26 cellular contexts compared by ENCODE assay signal in the genomic region with DNA sequence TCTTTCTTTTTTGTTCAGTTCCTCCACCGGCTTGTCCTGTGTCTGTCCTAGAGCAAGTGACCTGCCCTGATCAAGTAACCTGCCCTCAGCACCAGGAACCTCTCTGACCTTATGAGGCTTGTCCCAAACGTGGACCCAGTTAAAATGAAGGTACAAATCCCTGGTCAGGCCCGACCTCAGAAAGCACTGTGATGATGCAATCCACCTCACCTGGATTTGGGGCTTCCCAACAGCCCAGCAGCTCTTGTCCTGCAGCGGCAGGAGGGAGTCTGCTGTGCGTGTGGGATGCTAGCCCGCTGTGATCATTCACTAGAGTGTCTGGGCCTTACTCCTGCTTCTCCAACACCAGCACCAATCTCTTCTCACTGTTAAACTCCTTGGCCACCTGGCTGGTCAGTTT. TPM values are rescaled to one million over a fixed set of nuclear protein-coding genes. Genes with fewer than 3 reads are reported as not detected.
DNase-seq lines count a peak whose midpoint lies in the region; ATAC-seq, FAIRE-seq and TF ChIP-seq lines count a peak whose summit lies in the region.
"Had no signal": no experiment of that assay in that cellular context is flagged by ENCODE, and none has a peak within 500 bp of the region (broad histone marks: within the 10 kb centered on the region; RNA-seq: fewer than 3 reads in every experiment).

No MANE protein-coding gene starts in this region.

- intact Hi-C loops in IMR-90 (cut with micrococcal nuclease), result no loop called here
- intact Hi-C loops in K562 (cut with micrococcal nuclease), result no loop called here

- H3K36me3 ChIP-seq in GM23338 (ENCODE audit: insufficient read depth), result no peaks in the 10 kb centered on the region; the same call in 1 of the 2 replicates
- H3K36me3 ChIP-seq in IMR-90 (ENCODE audit: control insufficient read depth, insufficient read depth, low read length), result no peaks in the 10 kb centered on the region
- H3K36me3 ChIP-seq in K562 (ENCODE audit: control insufficient read depth, insufficient read depth, low read length), result no peaks in the 10 kb centered on the region
- no peaks in the 10 kb centered on the region for H3K36me3 ChIP-seq in neural progenitor cell
- H3K36me3 ChIP-seq in suprapubic skin, result peaks cover 6% of the 10 kb centered on the region
- H3K36me3 ChIP-seq: BE2C; BLaER1 treated with 17β-estradiol and CSF1 and Interleukin-3, amounts not matched to agents 10 nM and 100 nM had no signal

- dilution Hi-C loops in IMR-90 (cut with HindIII; ENCODE audit: low sequenced_read_pairs, unreplicated experiment), result no loop called here

- H3K9me1 ChIP-seq in IMR-90 (ENCODE audit: insufficient read depth, low read length), result no peaks in the 10 kb centered on the region
- H3K9me1 ChIP-seq in K562 (ENCODE audit: control insufficient read depth, insufficient read depth, low read length), result no peaks in the 10 kb centered on the region

- H3K4me1 Mint-ChIP-seq in GM23338 (no peaks in the 10 kb centered on the region), neural progenitor cell (no peaks in the 10 kb centered on the region)
- H3K4me1 Mint-ChIP-seq: CD14-positive monocyte had no signal

- no peaks in the 10 kb centered on the region; the same call in 1 of the 2 replicates for H3K9me3 ChIP-seq in IMR-90 (ENCODE audit: control insufficient read depth, insufficient read depth, low read length)
- H3K9me3 ChIP-seq in K562 (replicated peaks; ENCODE audit: control insufficient read depth, insufficient read depth, low read depth, low read length), result no peaks in the 10 kb centered on the region
- no peaks in the 10 kb centered on the region for H3K9me3 ChIP-seq in neural progenitor cell (ENCODE audit: low read depth)
- H3K9me3 ChIP-seq in suprapubic skin, result no peaks in the 10 kb centered on the region
- H3K9me3 ChIP-seq: A549; BE2C; BLaER1 treated with 17β-estradiol and CSF1 and Interleukin-3, amounts not matched to agents 10 nM and 100 nM had no signal

- WGBS in IMR-90 (ENCODE audit: extremely low coverage in 2 of 2, insufficient read length in 1 of 2), 2 experiments, result 100% methylated on average over 2 of the region's 6 CpGs; no CpG with 5 or more reads in 1 of the 2 experiments
- 0% methylated on average over 6 of the region's 6 CpGs for WGBS in K562 (ENCODE audit: insufficient coverage, low coverage, missing lambda C conversion rate)
- 66% methylated on average over 6 of the region's 6 CpGs for WGBS in suprapubic skin

- no peak for TF ChIP-seq POLR2A in IMR-90 (IDR thresholded peaks at IDR 0.05; ENCODE audit: low read depth, low read length)
- no peak for TF ChIP-seq POLR2A in K562 (conservative IDR thresholded peaks at IDR 0.05)
- TF ChIP-seq POLR2A in suprapubic skin (IDR thresholded peaks at IDR 0.05), result no peak

- H3K27ac ChIP-seq in GM23338 (ENCODE audit: low read depth) (no peak overlapping the region), IMR-90 (ENCODE audit: insufficient read depth, low read length) (no peak overlapping the region), K562 (ENCODE audit: extremely low read depth, low read depth, low read length) (no peak overlapping the region), neural progenitor cell (no peak overlapping the region), suprapubic skin (no peak overlapping the region)
- H3K27ac ChIP-seq: A549; BLaER1 treated with 17β-estradiol and CSF1 and Interleukin-3, amounts not matched to agents 10 nM and 100 nM had no signal

- H3K4ac ChIP-seq in IMR-90 (ENCODE audit: low read depth, low read length), result no peak overlapping the region

- H3K27me3 ChIP-seq in GM23338 (ENCODE audit: insufficient read depth) (no peaks in the 10 kb centered on the region), IMR-90 (ENCODE audit: control insufficient read depth, insufficient read depth, low read length) (peaks cover 81% of the 10 kb centered on the region), K562 (ENCODE audit: control insufficient read depth in 2 of 2, insufficient read depth in 2 of 2, low read length in 2 of 2) (peaks cover 17 to 40% of the 10 kb centered on the region in 2 experiments), neural progenitor cell (no peaks in the 10 kb centered on the region), suprapubic skin (no peaks in the 10 kb centered on the region)
- H3K27me3 ChIP-seq: BE2C; BLaER1 treated with 17β-estradiol and CSF1 and Interleukin-3, amounts not matched to agents 10 nM and 100 nM had no signal

- no peak overlapping the region for H2BK120ac ChIP-seq in IMR-90 (ENCODE audit: low read depth, low read length)

- H3K9ac ChIP-seq in IMR-90 (ENCODE audit: low read depth, low read length) (no peak overlapping the region), K562 (ENCODE audit: insufficient read depth in 1 of 2, low read depth in 2 of 2, low read length in 2 of 2) (no peak overlapping the region), neural progenitor cell (no peak overlapping the region)
- H3K9ac ChIP-seq: BLaER1 treated with 17β-estradiol and CSF1 and Interleukin-3, amounts not matched to agents 10 nM and 100 nM had no signal

- H2AK9ac ChIP-seq in IMR-90 (replicated peaks; ENCODE audit: low read depth, low read length, poor library complexity), result no peak overlapping the region

- H3K4me1 ChIP-seq in GM23338 (ENCODE audit: insufficient read depth) (peaks cover 11% of the 10 kb centered on the region; the same call in 1 of the 2 replicates), IMR-90 (ENCODE audit: control insufficient read depth, insufficient read depth, low read length) (no peaks in the 10 kb centered on the region), K562 (replicated peaks in 1 of 2; ENCODE audit: control insufficient read depth in 2 of 2, insufficient read depth in 2 of 2, low read length in 2 of 2) (no peaks in the 10 kb centered on the region), neural progenitor cell (peaks cover 46% of the 10 kb centered on the region), suprapubic skin (peaks cover 32% of the 10 kb centered on the region)
- H3K4me1 ChIP-seq: A549, BE2C had no signal

- H3K27ac Mint-ChIP-seq in GM23338 (no peak overlapping the region), neural progenitor cell (no peak overlapping the region)
- H3K27ac Mint-ChIP-seq: CD14-positive monocyte; CD4-positive, alpha-beta T cell; CD8-positive, alpha-beta memory T cell; H9 had no signal

- no peak for TF ChIP-seq CTCF in GM23338 (conservative IDR thresholded peaks at IDR 0.05; ENCODE audit: low read depth in 2 of 2)
- TF ChIP-seq CTCF in IMR-90 (conservative IDR thresholded peaks at IDR 0.05; ENCODE audit: low read depth, low read length), result no peak
- TF ChIP-seq CTCF in K562 (IDR thresholded peaks at IDR 0.05 in 2 of 3, conservative IDR thresholded peaks at IDR 0.05 in 1 of 3; ENCODE audit: insufficient read depth in 2 of 3, low read depth in 1 of 3, low read length in 3 of 3), result no peak
- no peak for TF ChIP-seq CTCF in neural progenitor cell (IDR thresholded peaks at IDR 0.05)
- TF ChIP-seq CTCF in suprapubic skin (IDR thresholded peaks at IDR 0.05), result no peak

- CTCF ChIA-PET in IMR-90 (lab: Yijun Ruan, JAX) (no interaction called here), K562 (lab: Yijun Ruan, JAX; ENCODE audit: low intra/inter-chr PET ratio) (no interaction called here)

- no peaks in the 10 kb centered on the region for H3K79me2 ChIP-seq in GM23338 (replicated peaks; ENCODE audit: insufficient read depth)
- H3K79me2 ChIP-seq in K562 (ENCODE audit: control insufficient read depth, insufficient read depth, low read length), result no peaks in the 10 kb centered on the region
- no peaks in the 10 kb centered on the region for H3K79me2 ChIP-seq in neural progenitor cell (ENCODE audit: low read depth)

- H3K4me3 Mint-ChIP-seq in GM23338 (no peak overlapping the region), neural progenitor cell (no peak overlapping the region)
- H3K4me3 Mint-ChIP-seq: CD14-positive monocyte; CD4-positive, alpha-beta T cell; CD8-positive, alpha-beta memory T cell; H9 had no signal

- in situ Hi-C loops in IMR-90 (cut with MboI; ENCODE audit: low sequenced_read_pairs) (no loop called here), K562 (cut with MboI) (no loop called here)

- H2BK20ac ChIP-seq in IMR-90 (ENCODE audit: low read depth, low read length), result no peak overlapping the region

- peaks cover 14% of the 10 kb centered on the region for H3K9me2 ChIP-seq in GM23338 (ENCODE audit: insufficient read depth)

- H2AFZ ChIP-seq in GM23338 (0 out of 2 replicates have a peak overlapping the region, but pooled peaks have one; percentile 23), IMR-90 (replicated peaks; ENCODE audit: low read length, poor library complexity) (no peak overlapping the region), K562 (ENCODE audit: low read depth, low read length) (no peak overlapping the region), neural progenitor cell (replicated peaks) (peak overlapping the region; percentile 26)

- H3K79me1 ChIP-seq in IMR-90 (ENCODE audit: low read depth in 1 of 2, low read length in 2 of 2), result no peaks in the 10 kb centered on the region

- ATAC-seq in GM23338 (no peak), IMR-90 (ENCODE audit: low read depth) (no peak), K562 (no peak)
- ATAC-seq: A549, GM12878, HCT116 had no signal

- no peak overlapping the region for H2AK5ac ChIP-seq in IMR-90 (ENCODE audit: low read depth, low read length)

- H3K4me3 ChIP-seq in GM23338, result no peak overlapping the region
- no peak overlapping the region for H3K4me3 ChIP-seq in IMR-90 (ENCODE audit: insufficient read depth, low read depth, low read length)
- no peak overlapping the region for H3K4me3 ChIP-seq in K562
- H3K4me3 ChIP-seq in neural progenitor cell, result no peak overlapping the region
- H3K4me3 ChIP-seq in suprapubic skin, result no peak overlapping the region
- H3K4me3 ChIP-seq: A549; BLaER1 treated with 17β-estradiol and CSF1 and Interleukin-3, amounts not matched to agents 10 nM and 100 nM; GM12878 had no signal

- H3K18ac ChIP-seq in IMR-90 (ENCODE audit: low read depth, low read length), result no peak overlapping the region

- no peaks in the 10 kb centered on the region for H3F3A ChIP-seq in GM23338 (replicated peaks; ENCODE audit: low read depth)
- peaks cover 34% of the 10 kb centered on the region for H3F3A ChIP-seq in neural progenitor cell (ENCODE audit: low read depth)

- TF ChIP-seq RAD21 in IMR-90 (IDR thresholded peaks at IDR 0.05; ENCODE audit: low read length) (no peak), K562 (CRISPR knock-in tag; conservative IDR thresholded peaks at IDR 0.05 in 1 of 2, IDR thresholded peaks at IDR 0.05 in 1 of 2) (no peak)

- no peak overlapping the region for H2BK5ac ChIP-seq in IMR-90 (ENCODE audit: low read depth, low read length, poor library complexity, severe bottlenecking)

- H3K27me3 Mint-ChIP-seq in GM23338 (ENCODE audit: insufficient read depth, low read depth, poor library complexity), result peaks cover 3% of the 10 kb centered on the region
- no peaks in the 10 kb centered on the region for H3K27me3 Mint-ChIP-seq in neural progenitor cell (ENCODE audit: insufficient read depth, low read depth)
- H3K27me3 Mint-ChIP-seq: CD4-positive, alpha-beta T cell had no signal

- no peak overlapping the region for H3K14ac ChIP-seq in IMR-90 (replicated peaks; ENCODE audit: low read depth, low read length)

- no peak overlapping the region for H4K5ac ChIP-seq in IMR-90 (ENCODE audit: low read depth, low read length)

- no peak for TF ChIP-seq EP300 in K562 (IDR thresholded peaks at IDR 0.05; ENCODE audit: low read length)
- TF ChIP-seq EP300 in suprapubic skin (IDR thresholded peaks at IDR 0.05), result no peak

- H2BK15ac ChIP-seq in IMR-90 (ENCODE audit: low read depth, low read length), result no peak overlapping the region

- H3K4me2 ChIP-seq in GM23338 (no peak overlapping the region), IMR-90 (ENCODE audit: low read depth, low read length) (no peak overlapping the region), K562 (ENCODE audit: insufficient read depth, low read length) (no peak overlapping the region), neural progenitor cell (no peak overlapping the region)
- H3K4me2 ChIP-seq: A549; BLaER1 treated with 17β-estradiol and CSF1 and Interleukin-3, amounts not matched to agents 10 nM and 100 nM had no signal

- H4K91ac ChIP-seq in IMR-90 (ENCODE audit: insufficient read depth, low read depth, low read length), result no peak overlapping the region

- H3K9me3 Mint-ChIP-seq in GM23338 (no peaks in the 10 kb centered on the region), neural progenitor cell (no peaks in the 10 kb centered on the region)
- H3K9me3 Mint-ChIP-seq: CD14-positive monocyte; CD4-positive, alpha-beta T cell; CD8-positive, alpha-beta memory T cell; H9 had no signal

- BruUV-seq in IMR-90 (replicated peaks; lab: Mats Ljungman, UMichigan) (no TSS peak), K562 (replicated peaks; lab: Mats Ljungman, UMichigan) (no TSS peak)

- no peak overlapping the region for H3K23ac ChIP-seq in IMR-90 (ENCODE audit: low read depth, low read length)

- POLR2A ChIA-PET in IMR-90 (lab: Charles Lee; ENCODE audit: unreplicated experiment) (no interaction called here), K562 (lab: Yijun Ruan, JAX) (interaction anchor here (0.8 kb wide), 1 partner anchor 140 kb away, joined by 3 read pairs; no protein-coding TSS in a partner anchor)

- no peak overlapping the region for H3K56ac ChIP-seq in IMR-90 (ENCODE audit: extremely low read depth, insufficient read depth, low read length)

- H3K36me3 Mint-ChIP-seq in GM23338 (ENCODE audit: low read depth) (no peaks in the 10 kb centered on the region), neural progenitor cell (no peaks in the 10 kb centered on the region)
- H3K36me3 Mint-ChIP-seq: CD14-positive monocyte; CD8-positive, alpha-beta memory T cell had no signal

- H4K20me1 ChIP-seq in GM23338 (replicated peaks; ENCODE audit: insufficient read depth) (no peaks in the 10 kb centered on the region), IMR-90 (ENCODE audit: insufficient read depth, low read length) (no peaks in the 10 kb centered on the region), K562 (replicated peaks; ENCODE audit: control insufficient read depth, insufficient read depth, low read length) (no peaks in the 10 kb centered on the region), neural progenitor cell (ENCODE audit: low read depth) (no peaks in the 10 kb centered on the region)
- H4K20me1 ChIP-seq: BLaER1 treated with 17β-estradiol and CSF1 and Interleukin-3, amounts not matched to agents 10 nM and 100 nM had no signal

- H4K8ac ChIP-seq in IMR-90 (ENCODE audit: low read depth in 2 of 2, low read length in 2 of 2), result no peak overlapping the region

- no peak for FAIRE-seq in K562 (lab: Jason Lieb, UNC)
- FAIRE-seq: A549, D721Med, GM12878, GM19239 had no signal

- no peak for DNase-seq in GM23338 (ENCODE audit: low spot score)
- no peak for DNase-seq in IMR-90
- DNase-seq in K562 (ENCODE audit: extremely low read depth in 1 of 4, low spot score in 3 of 4), result no peak
- DNase-seq in neural progenitor cell (ENCODE audit: low spot score), result no peak
- DNase-seq in activated CD4-positive, alpha-beta T cell treated with anti-CD3 and anti-CD28 coated beads for 1 hour, result no peak
- no peak for DNase-seq in suprapubic skin (ENCODE audit: low spot score in 2 of 2)
- no peak for DNase-seq in putamen (ENCODE audit: low spot score)
- DNase-seq: 8988T; ACHN; AML-193; BE2C; CD4-positive, alpha-beta T cell; CD8-positive, alpha-beta memory T cell; DMS 273 treated with DMSO at 0.1 percent for 48 hours; DMS79; EL; GDM1; GOT3; H9 had no signal

RNA-seq across cellular contexts. Expression of gene COL17A1, which starts 11.2 kb away (rescaled TPM):
- 0.04 and 1.3 TPM in 2 replicates for total RNA-seq in GM23338 (2014; rRNA removed; shearing (Covaris generic))
- polyA plus RNA-seq in GM23338 (2016; fragmentation: Nextera tagmentation; extraction: Ambion mirVana), result 0.64 and 1.1 TPM in 2 replicates
- total RNA-seq in IMR-90 (2012; rRNA removed), result 0.18 and 0.83 TPM in 2 replicates
- 0.14 and 0.32 TPM in 2 replicates for polyA plus RNA-seq in IMR-90 (2012; rRNA removed)
- polyA plus RNA-seq in IMR-90 (2012; cell fraction: cytosol; rRNA removed), result 0.11 TPM in 2 replicates
- polyA plus RNA-seq in IMR-90 (2012; cell fraction: nucleus; rRNA removed; ENCODE audit: low replicate concordance), result 0.60 and 0.83 TPM in 2 replicates
- not detected in 2 replicates for total RNA-seq in K562 (2011; cell fraction: chromatin; rRNA removed; ENCODE audit: low replicate concordance)
- not detected in 2 replicates for total RNA-seq in K562 (2011; cell fraction: nucleolus; rRNA removed)
- total RNA-seq in K562 (2011; cell fraction: nucleoplasm; rRNA removed), result not detected in 2 replicates
- not detected in 2 replicates for total RNA-seq in K562 (2014; rRNA removed)
- total RNA-seq in K562 (2014; rRNA removed; fragmentation: Illumina TruSeq; extraction: Trizol), result not detected in 2 replicates
- total RNA-seq in K562 (2015; rRNA removed; fragmentation: Illumina TruSeq; extraction: Trizol), result not detected in 2 replicates
- total RNA-seq in K562 (2021), result 0.29 TPM in 1 of 2 replicates, not detected in the other
- not detected in 2 replicates for polyA plus RNA-seq in K562 (2011; rRNA removed)
- polyA plus RNA-seq in K562 (2011; cell fraction: cytosol; rRNA removed), result not detected in 2 replicates
- polyA plus RNA-seq in K562 (2011; cell fraction: nucleus; rRNA removed), result not detected in 2 replicates
- polyA plus RNA-seq in K562 (2012), result 0.08 TPM in 1 of 2 replicates, not detected in the other
- polyA plus RNA-seq in K562 (2014; fragmentation: Illumina TruSeq; extraction: Trizol), result not detected in 2 replicates
- not detected for polyA plus RNA-seq in K562 (2014; fragmentation: Nextera tagmentation; extraction: Ambion mirVana)
- not detected in 2 replicates for polyA plus RNA-seq in K562 (2014; rRNA removed)
- not detected in 2 replicates for polyA minus RNA-seq in K562 (2011; rRNA and poly(A)+ RNA removed)
- 0.36 TPM in 1 of 2 replicates, not detected in the other for polyA minus RNA-seq in K562 (2011; cell fraction: cytosol; rRNA and poly(A)+ RNA removed)
- polyA minus RNA-seq in K562 (2011; cell fraction: nucleus; rRNA and poly(A)+ RNA removed), result 0.22 TPM in 1 of 2 replicates, not detected in the other
- total RNA-seq in neural progenitor cell (ENCODE audit: low replicate concordance), result 1.5 and 2.3 TPM in 2 replicates
- total RNA-seq in suprapubic skin, result 1,000 to 10,000 TPM in 3 of 4 donors, 100 to 1,000 TPM in 1; 926 to 1,768 (median 1,374) TPM
- total RNA-seq: CD4-positive, alpha-beta T cell; CD8-positive, alpha-beta memory T cell; GM12878 had no signal
- polyA plus RNA-seq: CD14-positive monocyte; CD8-positive, alpha-beta memory T cell had no signal

RNA-seq across cellular contexts. Expression of gene SFR1, which starts 47.5 kb away (rescaled TPM):
- total RNA-seq in GM23338 (2014; rRNA removed; shearing (Covaris generic)), result 8.3 and 8.8 TPM in 2 replicates
- polyA plus RNA-seq in GM23338 (2016; fragmentation: Nextera tagmentation; extraction: Ambion mirVana) (10.1 and 13.0 TPM in 2 replicates), IMR-90 (2012; rRNA removed) (2.0 and 2.3 TPM in 2 replicates), K562 (2011; rRNA removed) (4.2 and 8.3 TPM in 2 replicates), K562 (2014; fragmentation: Illumina TruSeq; extraction: Trizol) (7.8 and 10.3 TPM in 2 replicates), K562 (2014; fragmentation: Nextera tagmentation; extraction: Ambion mirVana) (10 to 100 TPM; 17.8 to 18.7 TPM), K562 (2014; rRNA removed) (8.0 and 8.6 TPM in 2 replicates)
- total RNA-seq in IMR-90 (2012; rRNA removed) (1.6 and 5.6 TPM in 2 replicates), K562 (2014; rRNA removed) (4.3 and 4.5 TPM in 2 replicates), K562 (2014; rRNA removed; fragmentation: Illumina TruSeq; extraction: Trizol) (11.2 and 12.7 TPM in 2 replicates), K562 (2015; rRNA removed; fragmentation: Illumina TruSeq; extraction: Trizol) (8.1 and 9.1 TPM in 2 replicates), K562 (2021) (6.7 and 6.8 TPM in 2 replicates), neural progenitor cell (ENCODE audit: low replicate concordance) (15.5 and 18.2 TPM in 2 replicates), suprapubic skin (10 to 100 TPM in 1 of 4 donors, 1 to 10 TPM in 3; 4.6 to 10.8 (median 5.6) TPM)
- polyA plus RNA-seq in IMR-90 (2012; cell fraction: cytosol; rRNA removed), result 0.42 and 1.0 TPM in 2 replicates
- polyA plus RNA-seq in IMR-90 (2012; cell fraction: nucleus; rRNA removed; ENCODE audit: low replicate concordance), result 0.08 and 1.3 TPM in 2 replicates
- 1.4 and 6.5 TPM in 2 replicates for total RNA-seq in K562 (2011; cell fraction: chromatin; rRNA removed; ENCODE audit: low replicate concordance)
- 1.7 and 2.2 TPM in 2 replicates for total RNA-seq in K562 (2011; cell fraction: nucleolus; rRNA removed)
- 3.8 and 5.6 TPM in 2 replicates for total RNA-seq in K562 (2011; cell fraction: nucleoplasm; rRNA removed)
- polyA plus RNA-seq in K562 (2011; cell fraction: cytosol; rRNA removed), result 2.3 and 3.7 TPM in 2 replicates
- 1.7 and 1.8 TPM in 2 replicates for polyA plus RNA-seq in K562 (2011; cell fraction: nucleus; rRNA removed)
- 5.9 and 8.7 TPM in 2 replicates for polyA plus RNA-seq in K562 (2012)
- 4.7 and 5.5 TPM in 2 replicates for polyA minus RNA-seq in K562 (2011; rRNA and poly(A)+ RNA removed)
- 3.8 and 5.4 TPM in 2 replicates for polyA minus RNA-seq in K562 (2011; cell fraction: cytosol; rRNA and poly(A)+ RNA removed)
- 1.8 and 5.0 TPM in 2 replicates for polyA minus RNA-seq in K562 (2011; cell fraction: nucleus; rRNA and poly(A)+ RNA removed)

Comparison
In these comparisons a context has a peak if more than half of its experiments do, and no peak if none do; other contexts are left out.
1. H2AFZ ChIP-seq: peak in GM23338 (single experiment) and neural progenitor cell (single experiment); none in IMR-90 (single experiment) and K562 (single experiment).
2. RNA of gene COL17A1, which starts 11.2 kb away (total RNA-seq): 926 to 1,768 TPM in suprapubic skin; 1.5 to 2.3 TPM in neural progenitor cell, 0.04 to 1.3 TPM in GM23338, 0.18 to 0.83 TPM in IMR-90 and 0.29 TPM in K562; every median in the first group is over 100 times any median in the second.